ENCODE assay signal across 8 cellular contexts in genomic region chr3:192444096-192444790, GRCh38.
A peak's percentile ranks its signal among the peaks of the same experiment; 100 is the strongest.
DNase-seq lines count a peak whose midpoint lies in the region; ATAC-seq and TF ChIP-seq lines count a peak whose summit lies in the region.

No MANE protein-coding gene starts in this region.

- H3K4me3 ChIP-seq in fibroblast of pulmonary artery (replicated peaks; ENCODE audit: low read depth, low read length) (no peak overlapping the region), neural cell (ENCODE audit: low read length) (no peak overlapping the region), upper lobe of left lung (no peak overlapping the region)

- H3K9ac ChIP-seq in neural cell (ENCODE audit: low read length), result no peak overlapping the region

- WGBS in upper lobe of left lung, 2 donors, result 23 to 24% methylated on average over 12 of the region's 12 CpGs

- H3K4me1 ChIP-seq in upper lobe of left lung, result no peaks in the 10 kb centered on the region

- DNase-seq in ELR (ENCODE audit: low read depth) (peak; percentile 69), HT1080 (ENCODE audit: low read depth) (peak; percentile 79), NOMO-1 treated with DMSO at 0.1 percent for 48 hours (lab: John Stamatoyannopoulos, UW; ENCODE audit: unreplicated experiment) (peak; percentile 55), activated T-cell treated with anti-CD3 and anti-CD28 coated beads for 48 hours (ENCODE audit: low read depth) (peak; percentile 33), fibroblast of pulmonary artery (ENCODE audit: low read depth) (peak; percentile 75), upper lobe of left lung (peak; percentile 48 to 73)

- H3K79me2 ChIP-seq in neural cell (replicated peaks; ENCODE audit: insufficient read depth, low read length), result no peaks in the 10 kb centered on the region

- no peak overlapping the region for H3K27ac ChIP-seq in neural cell (ENCODE audit: low read length)
- no peak overlapping the region for H3K27ac ChIP-seq in upper lobe of left lung

- no peak overlapping the region for H3K4me2 ChIP-seq in neural cell (ENCODE audit: low read length)

- H3F3A ChIP-seq in neural cell (ENCODE audit: insufficient read depth, low read length, poor library complexity, severe bottlenecking), result peaks cover 10% of the 10 kb centered on the region

- H3K9me2 ChIP-seq in neural cell (ENCODE audit: insufficient read depth, low read length), result no peaks in the 10 kb centered on the region

- TF ChIP-seq EP300 in neural cell (conservative IDR thresholded peaks at IDR 0.05; ENCODE audit: poor library complexity, severe bottlenecking) (peak; percentile 47), upper lobe of left lung (IDR thresholded peaks at IDR 0.05) (no peak)

- no peaks in the 10 kb centered on the region for H3K9me3 ChIP-seq in neural cell (ENCODE audit: low read length)
- no peaks in the 10 kb centered on the region for H3K9me3 ChIP-seq in upper lobe of left lung

- H3K27me3 ChIP-seq in neural cell (ENCODE audit: insufficient read depth, low read depth, low read length) (peaks cover 14% of the 10 kb centered on the region), upper lobe of left lung (no peaks in the 10 kb centered on the region)

- TF ChIP-seq POLR2A in upper lobe of left lung (IDR thresholded peaks at IDR 0.05), result no peak

- H4K20me1 ChIP-seq in neural cell (ENCODE audit: insufficient read depth), result no peaks in the 10 kb centered on the region

- no peaks in the 10 kb centered on the region for H3K36me3 ChIP-seq in neural cell (ENCODE audit: insufficient read depth, low read length)
- H3K36me3 ChIP-seq in upper lobe of left lung, result no peaks in the 10 kb centered on the region

- peak; percentile 100 for TF ChIP-seq RAD21 in neural cell (conservative IDR thresholded peaks at IDR 0.05)

- H2AFZ ChIP-seq in neural cell (ENCODE audit: low read depth, low read length), result no peak overlapping the region

- ATAC-seq in GM21528 (IDR thresholded peaks at IDR 0.05; ENCODE audit: low FRiP score, unreplicated experiment) (peak; percentile 95), upper lobe of left lung (ENCODE audit: low FRiP score in 2 of 2) (peak; percentile 90 to 91)

- TF ChIP-seq CTCF in fibroblast of pulmonary artery (IDR thresholded peaks at IDR 0.05; ENCODE audit: low read length, missing control alignments), result peak; percentile 99
- peak; percentile 98 for TF ChIP-seq CTCF in neural cell (IDR thresholded peaks at IDR 0.05; ENCODE audit: poor library complexity, severe bottlenecking)
- peak; percentile 69 to 97 (median 89) for TF ChIP-seq CTCF in upper lobe of left lung (IDR thresholded peaks at IDR 0.05)

TF ChIP-seq in neural cell, 6 proteins besides CTCF, POLR2A, EP300 and RAD21:
- TF ChIP-seq MXI1 (conservative IDR thresholded peaks at IDR 0.05; ENCODE audit: poor library complexity, severe bottlenecking), result no peak
- TF ChIP-seq EZH2 (IDR thresholded peaks at IDR 0.05; ENCODE audit: borderline replicate concordance, insufficient read depth, low read length, poor library complexity, severe bottlenecking), result no peak
- TF ChIP-seq SMC3 (conservative IDR thresholded peaks at IDR 0.05; ENCODE audit: poor library complexity), result peak; percentile 98
- no peak for TF ChIP-seq TAF1 (IDR thresholded peaks at IDR 0.05; ENCODE audit: low read depth)
- TF ChIP-seq POLR2AphosphoS5 (IDR thresholded peaks at IDR 0.05), result no peak
